1 cellular context compared by ENCODE assay signal in the genomic region with DNA sequence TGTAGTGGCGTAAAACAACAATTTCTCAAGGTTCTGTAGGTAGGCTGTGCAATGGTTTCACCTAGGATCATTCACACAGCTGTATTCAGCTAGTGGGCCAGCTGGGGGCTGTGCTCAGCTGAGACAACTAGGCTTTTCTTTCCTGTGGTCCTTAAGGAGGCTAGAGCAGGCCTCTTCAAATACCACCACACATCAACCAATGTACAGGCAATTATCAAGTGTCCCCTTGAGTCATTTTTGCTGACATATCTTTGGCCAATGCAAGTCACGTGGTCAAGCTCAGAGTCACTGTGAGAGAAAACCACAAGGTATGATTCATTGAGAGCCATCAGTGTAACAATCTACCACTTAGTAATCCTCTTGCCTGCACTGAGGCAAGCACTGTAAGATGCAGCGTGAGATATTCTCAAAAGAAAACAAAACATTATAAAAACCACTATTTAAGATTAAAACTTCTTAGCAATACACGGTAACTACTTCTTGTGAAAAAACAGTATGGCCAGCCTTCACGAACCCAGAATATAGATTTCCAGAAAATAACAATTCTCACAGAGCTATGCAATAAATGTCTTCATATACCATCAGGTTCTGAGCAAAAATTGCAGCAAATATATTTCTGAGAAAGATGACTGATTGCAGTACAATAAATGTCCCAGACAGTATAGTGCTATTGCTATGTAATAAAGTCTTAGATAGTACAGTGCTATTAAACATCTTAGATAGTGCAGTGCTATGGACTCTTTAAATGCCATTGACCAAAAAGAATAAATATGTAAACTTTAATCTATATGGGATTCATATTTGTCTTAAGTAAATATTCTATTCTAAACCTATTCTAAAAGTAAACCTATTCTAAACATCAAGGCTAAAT.
TF ChIP-seq lines count a peak whose summit lies in the region.

No MANE protein-coding gene starts in this region.

TF ChIP-seq in A549, 52 proteins besides CTCF, POLR2A, EP300 and RAD21 (continued from another document):
- TF ChIP-seq REST (IDR thresholded peaks at IDR 0.05) (no peak), NPAS2 (CRISPR knock-in tag; IDR thresholded peaks at IDR 0.05; ENCODE audit: borderline replicate concordance) (no peak), EHMT2 (IDR thresholded peaks at IDR 0.05; ENCODE audit: low read depth) (no peak), KDM5A (IDR thresholded peaks at IDR 0.05) (no peak), JUN (IDR thresholded peaks at IDR 0.05) (no peak), CBX8 (IDR thresholded peaks at IDR 0.05) (no peak), FOSL2 (IDR thresholded peaks at IDR 0.05) (no peak), FOSL2 (CRISPR knock-in tag; IDR thresholded peaks at IDR 0.05) (peak; percentile 67; the same call in 1 of the 2 replicates), MAX (IDR thresholded peaks at IDR 0.05) (no peak), HMGXB4 (CRISPR knock-in tag; IDR thresholded peaks at IDR 0.05; ENCODE audit: borderline replicate concordance) (no peak), EHF (CRISPR knock-in tag; IDR thresholded peaks at IDR 0.05) (no peak), TP53 (CRISPR knock-in tag; IDR thresholded peaks at IDR 0.05) (no peak), ESRRA (IDR thresholded peaks at IDR 0.05; ENCODE audit: borderline replicate concordance, low read length) (no peak), RFX5 (IDR thresholded peaks at IDR 0.05) (no peak), ZSCAN20 (CRISPR knock-in tag; IDR thresholded peaks at IDR 0.05) (no peak), SMC3 (IDR thresholded peaks at IDR 0.05) (no peak), FOXS1 (CRISPR knock-in tag; IDR thresholded peaks at IDR 0.05) (no peak), RNF2 (IDR thresholded peaks at IDR 0.05; ENCODE audit: borderline replicate concordance, low read depth) (no peak), NR3C1 (IDR thresholded peaks at IDR 0.05) (no peak)
